In genomic region chr15:90059208-90059985, GRCh38 we compare ENCODE assay signal across 1 cellular context.
TF ChIP-seq lines count a peak whose summit lies in the region.

No MANE protein-coding gene starts in this region.

TF ChIP-seq in K562, 482 proteins besides CTCF, POLR2A, EP300 and RAD21 (continued from another document):
- no peak for TF ChIP-seq ZNF57 (CRISPR knock-in tag; IDR thresholded peaks at IDR 0.05)
- TF ChIP-seq PHB (CRISPR knock-in tag; IDR thresholded peaks at IDR 0.05): no peak
- TF ChIP-seq ESRRB (CRISPR knock-in tag; IDR thresholded peaks at IDR 0.05; ENCODE audit: borderline replicate concordance): no peak
- no peak for TF ChIP-seq GATAD2B (IDR thresholded peaks at IDR 0.05; ENCODE audit: borderline replicate concordance)
- peak; percentile 50 for TF ChIP-seq ZBTB33 (CRISPR knock-in tag; IDR thresholded peaks at IDR 0.05)
- TF ChIP-seq KLF10 (CRISPR knock-in tag; IDR thresholded peaks at IDR 0.05): no peak
- TF ChIP-seq PPARD (CRISPR knock-in tag; IDR thresholded peaks at IDR 0.05): no peak
- no peak for TF ChIP-seq C11orf30 (IDR thresholded peaks at IDR 0.05; ENCODE audit: low read depth)
- TF ChIP-seq RBM34 (IDR thresholded peaks at IDR 0.05; ENCODE audit: borderline replicate concordance, insufficient read depth, low read length): no peak
- TF ChIP-seq ZBTB43 (CRISPR knock-in tag; IDR thresholded peaks at IDR 0.05): 0 out of 2 replicates have a peak, but pooled peaks have one; percentile 46
- no peak for TF ChIP-seq CBFB (CRISPR knock-in tag; IDR thresholded peaks at IDR 0.05)
- TF ChIP-seq ZBTB5 (IDR thresholded peaks at IDR 0.05): no peak
- TF ChIP-seq ZBTB17 (CRISPR knock-in tag; IDR thresholded peaks at IDR 0.05): 0 out of 2 replicates have a peak, but pooled peaks have one; percentile 45
- no peak for TF ChIP-seq SREBF2 (CRISPR knock-in tag; IDR thresholded peaks at IDR 0.05)
- TF ChIP-seq ZNF277 (CRISPR knock-in tag; IDR thresholded peaks at IDR 0.05; ENCODE audit: borderline replicate concordance): no peak
- no peak for TF ChIP-seq ZKSCAN8 (CRISPR knock-in tag; IDR thresholded peaks at IDR 0.05)
- TF ChIP-seq FOXA1 (IDR thresholded peaks at IDR 0.05; ENCODE audit: borderline replicate concordance): no peak
- TF ChIP-seq NCOA4 (IDR thresholded peaks at IDR 0.05; ENCODE audit: partially characterized antibody): no peak
- no peak for TF ChIP-seq NR4A1 (CRISPR knock-in tag; IDR thresholded peaks at IDR 0.05)
- TF ChIP-seq NR4A1 (tag; IDR thresholded peaks at IDR 0.05): no peak
- no peak for TF ChIP-seq KDM2B (CRISPR knock-in tag; IDR thresholded peaks at IDR 0.05)
- no peak for TF ChIP-seq DDX20 (tag; IDR thresholded peaks at IDR 0.05; ENCODE audit: low read depth)
- TF ChIP-seq MYBL2 (IDR thresholded peaks at IDR 0.05; ENCODE audit: low read depth): no peak
- TF ChIP-seq MYBL2 (CRISPR knock-in tag; IDR thresholded peaks at IDR 0.05; ENCODE audit: borderline replicate concordance): no peak
